ENCODE assay signal across 2 cellular contexts in the genomic region with DNA sequence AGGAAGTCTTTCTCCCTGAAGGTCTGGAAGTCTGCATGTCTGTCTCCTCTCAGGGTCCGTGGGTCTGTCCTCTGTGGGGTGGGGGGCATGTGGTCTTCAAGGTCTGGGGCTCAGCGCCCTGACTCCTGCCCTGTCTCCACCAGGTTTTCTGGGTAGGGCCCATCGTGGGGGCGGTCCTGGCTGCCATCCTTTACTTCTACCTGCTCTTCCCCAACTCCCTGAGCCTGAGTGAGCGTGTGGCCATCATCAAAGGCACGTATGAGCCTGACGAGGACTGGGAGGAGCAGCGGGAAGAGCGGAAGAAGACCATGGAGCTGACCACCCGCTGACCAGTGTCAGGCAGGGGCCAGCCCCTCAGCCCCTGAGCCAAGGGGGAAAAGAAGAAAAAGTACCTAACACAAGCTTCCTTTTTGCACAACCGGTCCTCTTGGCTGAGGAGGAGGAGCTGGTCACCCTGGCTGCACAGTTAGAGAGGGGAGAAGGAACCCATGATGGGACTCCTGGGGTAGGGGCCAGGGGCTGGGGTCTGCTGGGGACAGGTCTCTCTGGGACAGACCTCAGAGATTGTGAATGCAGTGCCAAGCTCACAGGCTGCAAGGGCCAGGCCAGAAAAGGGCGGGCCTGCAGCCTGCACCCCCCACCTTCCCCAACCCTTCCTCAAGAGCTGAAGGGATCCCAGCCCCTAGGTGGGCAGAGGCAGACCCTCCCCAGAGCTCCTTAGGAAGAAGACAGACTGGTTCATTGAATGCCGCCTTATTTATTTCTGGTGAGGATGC.
TF ChIP-seq lines count a peak whose summit lies in the region.

No MANE protein-coding gene starts in this region.

TF ChIP-seq in Ishikawa, 13 proteins besides CTCF, POLR2A, EP300 and RAD21:
- TF ChIP-seq CEBPB (IDR thresholded peaks at IDR 0.05), result no peak
- peak; percentile 35; the same call in 1 of the 2 replicates for TF ChIP-seq ZBTB7A (IDR thresholded peaks at IDR 0.05; ENCODE audit: low read depth)

TF ChIP-seq in HepG2, 621 proteins besides CTCF, POLR2A, EP300 and RAD21:
- TF ChIP-seq ZNF331 (CRISPR knock-in tag; IDR thresholded peaks at IDR 0.05) (no peak), TRIM24 (CRISPR knock-in tag; IDR thresholded peaks at IDR 0.05) (no peak), SMC3 (IDR thresholded peaks at IDR 0.05; ENCODE audit: low read length) (no peak), DR1 (CRISPR knock-in tag; IDR thresholded peaks at IDR 0.05) (no peak), ZNF326 (CRISPR knock-in tag; IDR thresholded peaks at IDR 0.05; ENCODE audit: borderline replicate concordance) (no peak), MLX (CRISPR knock-in tag; IDR thresholded peaks at IDR 0.05) (no peak), GTF3A (CRISPR knock-in tag; conservative IDR thresholded peaks at IDR 0.05) (no peak), GZF1 (CRISPR knock-in tag; IDR thresholded peaks at IDR 0.05) (no peak), DZIP1 (CRISPR knock-in tag; IDR thresholded peaks at IDR 0.05) (no peak), REST (IDR thresholded peaks at IDR 0.05; ENCODE audit: borderline replicate concordance in 1 of 2, low read depth in 1 of 2, low read length in 2 of 2) (no peak), ZNF792 (CRISPR knock-in tag; IDR thresholded peaks at IDR 0.05) (no peak), CHD2 (IDR thresholded peaks at IDR 0.05; ENCODE audit: low read depth, low read length) (no peak), CERS6 (CRISPR knock-in tag; IDR thresholded peaks at IDR 0.05) (no peak), PHF8 (CRISPR knock-in tag; IDR thresholded peaks at IDR 0.05) (no peak), IKZF1 (IDR thresholded peaks at IDR 0.05) (no peak), ZBTB8A (CRISPR knock-in tag; IDR thresholded peaks at IDR 0.05; ENCODE audit: borderline replicate concordance, low read depth) (no peak), ZNF20 (CRISPR knock-in tag; IDR thresholded peaks at IDR 0.05) (no peak), MXD3 (CRISPR knock-in tag; IDR thresholded peaks at IDR 0.05) (no peak)
